8 cellular contexts compared by ENCODE assay signal in the genomic region with DNA sequence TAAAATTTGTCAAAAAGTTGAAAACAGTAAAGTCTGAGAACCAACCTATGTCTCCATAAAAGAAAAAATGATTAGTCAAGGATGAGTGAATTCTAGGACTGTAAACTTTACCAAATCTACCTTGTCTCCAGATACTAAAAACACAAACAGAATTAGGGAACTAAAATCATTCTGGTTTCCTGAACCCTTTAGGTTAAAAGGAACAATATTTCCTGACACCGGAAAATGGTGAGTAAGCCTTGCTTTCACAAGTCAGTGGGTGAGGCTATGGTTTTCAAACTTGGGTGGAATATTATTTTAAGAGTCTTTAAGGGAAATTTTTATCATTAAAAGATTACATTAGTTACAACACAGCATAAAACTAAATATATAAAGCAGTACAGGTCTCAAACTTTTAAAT.
A peak's percentile ranks its signal among the peaks of the same experiment; 100 is the strongest.
DNase-seq lines count a peak whose midpoint lies in the region; ATAC-seq and TF ChIP-seq lines count a peak whose summit lies in the region.

No MANE protein-coding gene starts in this region.

- TF ChIP-seq CTCF in GM12875 (IDR thresholded peaks at IDR 0.05; ENCODE audit: borderline replicate concordance, insufficient read depth, low read depth, low read length): no peak

- H3K36me3 ChIP-seq in effector memory CD4-positive, alpha-beta T cell (ENCODE audit: control insufficient read depth, insufficient read depth, low read length): no peaks in the 10 kb centered on the region

- H3K27ac ChIP-seq in effector memory CD4-positive, alpha-beta T cell (ENCODE audit: insufficient read depth, low read length, poor library complexity, severe bottlenecking): peak overlapping the region; percentile 90
- peak overlapping the region in 16 of 21 experiments; percentile 13 to 97 (median 78) for H3K27ac ChIP-seq in skin epidermis

- H3K4me1 ChIP-seq in effector memory CD4-positive, alpha-beta T cell (ENCODE audit: control insufficient read depth, insufficient read depth, low read length, poor library complexity, severe bottlenecking): peaks cover 23% of the 10 kb centered on the region

- ATAC-seq in GM19035 (IDR thresholded peaks at IDR 0.05; ENCODE audit: unreplicated experiment) (no peak), GM21737 (IDR thresholded peaks at IDR 0.05; ENCODE audit: unreplicated experiment) (no peak)

- no peaks in the 10 kb centered on the region for H3K27me3 ChIP-seq in effector memory CD4-positive, alpha-beta T cell (replicated peaks; ENCODE audit: control insufficient read depth, insufficient read depth, low read length, poor library complexity, severe bottlenecking)

- H3K9me3 ChIP-seq in effector memory CD4-positive, alpha-beta T cell (ENCODE audit: control insufficient read depth, low read length): no peaks in the 10 kb centered on the region

- peak; percentile 70 for DNase-seq in OCI-M1 (lab: John Stamatoyannopoulos, UW)
- DNase-seq in effector memory CD4-positive, alpha-beta T cell: no peak
- DNase-seq in activated CD4-positive, CD25-positive, alpha-beta regulatory T cell (lab: John Stamatoyannopoulos, UW): no peak
- no peak for DNase-seq in activated gamma-delta T cell (lab: John Stamatoyannopoulos, UW)

- H3K4me3 ChIP-seq in GM12875 (ENCODE audit: low read depth, low read length): peak overlapping the region; percentile 57
- peak overlapping the region; percentile 82 for H3K4me3 ChIP-seq in effector memory CD4-positive, alpha-beta T cell (ENCODE audit: insufficient read depth, low read depth, low read length, poor library complexity, severe bottlenecking)
- H3K4me3 ChIP-seq in skin epidermis: peak overlapping the region in 4 of 7 experiments; percentile 4 to 97 (median 11)

Comparison
In these comparisons a context has a peak if more than half of its experiments do, and no peak if none do; other contexts are left out.
1. H3K4me3 ChIP-seq: peak in every context shown above with its lines; median percentile 82 in effector memory CD4-positive, alpha-beta T cell; 57 in GM12875; 11 in skin epidermis.